In genomic region chr19:19451429-19452240, GRCh38 we compare ENCODE assay signal across 9 cellular contexts. TPM values are rescaled to one million over a fixed set of nuclear protein-coding genes. Genes with fewer than 3 reads are reported as not detected.
A peak's percentile ranks its signal among the peaks of the same experiment; 100 is the strongest.
DNase-seq lines count a peak whose midpoint lies in the region; ATAC-seq and TF ChIP-seq lines count a peak whose summit lies in the region.
"Had no signal": no experiment of that assay in that cellular context is flagged by ENCODE, and none has a peak within 500 bp of the region (broad histone marks: within the 10 kb centered on the region; RNA-seq: fewer than 3 reads in every experiment).

No MANE protein-coding gene starts in this region.

- no peaks in the 10 kb centered on the region for H3K9me3 ChIP-seq in gastroesophageal sphincter
- H3K9me3 ChIP-seq: testis had no signal

- 71 to 83% methylated on average over 6 to 10 of the region's 13 CpGs for WGBS in gastroesophageal sphincter (ENCODE audit: low coverage in 1 of 2), 2 donors

- no peak overlapping the region for H3K4me3 ChIP-seq in gastroesophageal sphincter
- H3K4me3 ChIP-seq: testis had no signal

- H3K27ac ChIP-seq in gastroesophageal sphincter: no peak overlapping the region
- H3K27ac ChIP-seq: testis had no signal

- peak overlapping the region; percentile 29 for H3K27ac Mint-ChIP-seq in activated T-cell treated with anti-CD3 and anti-CD28 coated beads, Interleukin-2, amount 50 U/mL, for 72 hours
- peak overlapping the region; percentile 49 to 99 (median 86) for H3K27ac Mint-ChIP-seq in naive thymus-derived CD8-positive, alpha-beta T cell

- no peaks in the 10 kb centered on the region for H3K36me3 ChIP-seq in gastroesophageal sphincter

- H3K4me1 ChIP-seq in gastroesophageal sphincter: peaks cover 0 to 24% (median 5%) of the 10 kb centered on the region in 3 donors
- H3K4me1 ChIP-seq: testis had no signal

- H3K36me3 Mint-ChIP-seq in activated T-cell treated with anti-CD3 and anti-CD28 coated beads, Interleukin-2, amount 50 U/mL, for 72 hours (ENCODE audit: insufficient read depth in 2 of 2): no peaks in the 10 kb centered on the region
- peaks cover 0 to 2% (median 0%) of the 10 kb centered on the region in 3 donors for H3K36me3 Mint-ChIP-seq in naive thymus-derived CD8-positive, alpha-beta T cell

- POLR2A ChIA-PET in naive thymus-derived CD8-positive, alpha-beta T cell (lab: Charles Lee): interaction anchor here (1.4 to 1.5 kb wide), 2 partner anchors 9 to 66 kb away, joined by 4 to 8 read pairs; no protein-coding TSS in a partner anchor

- no peaks in the 10 kb centered on the region for H3K27me3 Mint-ChIP-seq in activated T-cell treated with anti-CD3 and anti-CD28 coated beads, Interleukin-2, amount 50 U/mL, for 72 hours (ENCODE audit: low read depth)
- no peaks in the 10 kb centered on the region for H3K27me3 Mint-ChIP-seq in naive thymus-derived CD8-positive, alpha-beta T cell

- ATAC-seq in HG02610 (IDR thresholded peaks at IDR 0.05; ENCODE audit: unreplicated experiment) (peak; percentile 83), gastroesophageal sphincter (no peak)
- peak; percentile 90 for ATAC-seq in activated T-cell treated with anti-CD3 and anti-CD28 coated beads, Interleukin-2, amount 50 U/mL, for 72 hours (replicated peaks in 1 of 2)
- peak; percentile 51 to 64 for ATAC-seq in naive thymus-derived CD8-positive, alpha-beta T cell

- peaks cover 73% of the 10 kb centered on the region for H3K4me1 Mint-ChIP-seq in activated T-cell treated with anti-CD3 and anti-CD28 coated beads, Interleukin-2, amount 50 U/mL, for 72 hours (ENCODE audit: low read depth)
- H3K4me1 Mint-ChIP-seq in naive thymus-derived CD8-positive, alpha-beta T cell: peaks cover 27 to 75% (median 63%) of the 10 kb centered on the region in 4 donors

- H3K27me3 ChIP-seq in gastroesophageal sphincter: no peaks in the 10 kb centered on the region
- H3K27me3 ChIP-seq: testis had no signal

- peak overlapping the region; percentile 12 to 46 for H3K4me3 Mint-ChIP-seq in activated T-cell treated with anti-CD3 and anti-CD28 coated beads, Interleukin-2, amount 50 U/mL, for 72 hours
- H3K4me3 Mint-ChIP-seq in naive thymus-derived CD8-positive, alpha-beta T cell: peak overlapping the region; percentile 28 to 89 (median 66)

- peak; percentile 60 for DNase-seq in DMS79 treated with DMSO at 0.1 percent for 48 hours (lab: John Stamatoyannopoulos, UW)
- DNase-seq in activated T-cell treated with anti-CD3 and anti-CD28 coated beads, Interleukin-2, amount 50 U/mL, for 72 hours: peak; percentile 52 to 65
- peak in 2 of 10 donors; percentile 33 to 45 for DNase-seq in naive thymus-derived CD8-positive, alpha-beta T cell
- DNase-seq in NCI-H226: no peak
- DNase-seq in effector CD8-positive, alpha-beta T cell (lab: John Stamatoyannopoulos, UW): no peak
- no peak for DNase-seq in NCI-H526 treated with DMSO at 0.1 percent for 48 hours (lab: John Stamatoyannopoulos, UW)
- DNase-seq: testis had no signal

- TF ChIP-seq POLR2A in gastroesophageal sphincter (IDR thresholded peaks at IDR 0.05): no peak

- TF ChIP-seq CTCF in gastroesophageal sphincter (IDR thresholded peaks at IDR 0.05): no peak

- no peak for TF ChIP-seq EP300 in gastroesophageal sphincter (IDR thresholded peaks at IDR 0.05)

- no peaks in the 10 kb centered on the region for H3K9me3 Mint-ChIP-seq in activated T-cell treated with anti-CD3 and anti-CD28 coated beads, Interleukin-2, amount 50 U/mL, for 72 hours
- H3K9me3 Mint-ChIP-seq in naive thymus-derived CD8-positive, alpha-beta T cell: no peaks in the 10 kb centered on the region

RNA-seq across cellular contexts. Expression of gene GATAD2A, which starts 46.2 kb away (rescaled TPM):
- total RNA-seq in activated T-cell treated with anti-CD3 and anti-CD28 coated beads, Interleukin-2, amount 50 U/mL, for 72 hours: 100 to 1,000 TPM; 100 to 126 TPM
- total RNA-seq in naive thymus-derived CD8-positive, alpha-beta T cell: 100 to 1,000 TPM; 101 to 107 TPM
- 10 to 100 TPM; 14.5 to 35.1 (median 20.2) TPM for polyA plus RNA-seq in naive thymus-derived CD8-positive, alpha-beta T cell
- total RNA-seq in gastroesophageal sphincter: 10 to 100 TPM; 30.9 to 69.0 (median 36.6) TPM

Comparison
In these comparisons a context has a peak if more than half of its experiments do, and no peak if none do; other contexts are left out.
1. DNase-seq: peak in DMS79 treated with DMSO at 0.1 percent for 48 hours (single experiment) and activated T-cell treated with anti-CD3 and anti-CD28 coated beads, Interleukin-2, amount 50 U/mL, for 72 hours (2 of 2); none in NCI-H226 (single experiment), effector CD8-positive, alpha-beta T cell (single experiment) and NCI-H526 treated with DMSO at 0.1 percent for 48 hours (single experiment).